ENCODE assay signal across 1 cellular context in the genomic region with DNA sequence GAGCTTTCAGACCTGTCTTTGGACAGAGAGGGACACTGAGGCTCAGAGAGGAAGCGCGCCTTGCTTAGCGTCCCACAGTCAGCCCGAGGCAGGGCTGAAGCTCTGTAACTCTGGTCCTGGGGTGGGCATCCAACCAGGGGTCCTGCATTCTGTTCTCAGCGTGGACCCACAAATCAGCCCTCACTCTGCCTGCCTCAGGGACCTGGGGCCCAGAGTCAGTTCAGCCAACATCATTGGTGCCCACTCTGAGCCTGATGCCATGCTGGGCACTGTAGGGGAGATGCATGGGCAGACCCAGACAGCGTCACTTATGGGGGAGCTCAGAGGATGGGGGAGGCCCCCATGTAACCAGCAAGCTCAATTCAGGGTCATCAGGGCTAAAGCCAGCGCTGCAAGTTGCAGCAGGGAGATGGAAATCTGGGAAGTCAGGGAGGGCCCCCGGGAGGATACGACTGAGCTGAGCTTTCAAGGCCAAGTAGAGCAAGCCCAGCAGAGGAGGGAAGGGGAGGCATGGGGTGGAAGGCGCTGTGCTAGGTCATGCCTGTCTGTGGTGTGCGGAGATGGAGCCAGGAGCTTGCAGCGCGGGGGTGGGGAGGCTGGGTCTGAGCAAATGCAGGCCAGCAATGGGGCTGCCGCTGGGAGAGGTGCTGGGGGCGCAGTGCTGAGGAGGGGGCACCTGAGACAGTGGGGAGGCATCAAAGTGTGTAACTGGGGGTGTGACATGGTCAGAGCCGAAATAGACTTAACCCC.
TF ChIP-seq lines count a peak whose summit lies in the region.

No MANE protein-coding gene starts in this region.

TF ChIP-seq in H1, 55 proteins besides CTCF, POLR2A, EP300 and RAD21:
- TF ChIP-seq RNF2 (IDR thresholded peaks at IDR 0.05; ENCODE audit: borderline replicate concordance, low read depth, low read length, missing control alignments, poor library complexity, severe bottlenecking) (no peak), KDM1A (IDR thresholded peaks at IDR 0.05; ENCODE audit: borderline replicate concordance, low read length) (no peak), SP4 (IDR thresholded peaks at IDR 0.05; ENCODE audit: low read length) (no peak), SIRT6 (IDR thresholded peaks at IDR 0.05; ENCODE audit: low read length) (no peak), FOSL1 (IDR thresholded peaks at IDR 0.05; ENCODE audit: insufficient read depth, low read depth, low read length) (no peak), BCL11A (IDR thresholded peaks at IDR 0.05; ENCODE audit: low read depth in 2 of 2, low read length in 2 of 2) (no peak), NRF1 (IDR thresholded peaks at IDR 0.05; ENCODE audit: low read depth, low read length) (no peak)
- TF ChIP-seq, protein P1, sequence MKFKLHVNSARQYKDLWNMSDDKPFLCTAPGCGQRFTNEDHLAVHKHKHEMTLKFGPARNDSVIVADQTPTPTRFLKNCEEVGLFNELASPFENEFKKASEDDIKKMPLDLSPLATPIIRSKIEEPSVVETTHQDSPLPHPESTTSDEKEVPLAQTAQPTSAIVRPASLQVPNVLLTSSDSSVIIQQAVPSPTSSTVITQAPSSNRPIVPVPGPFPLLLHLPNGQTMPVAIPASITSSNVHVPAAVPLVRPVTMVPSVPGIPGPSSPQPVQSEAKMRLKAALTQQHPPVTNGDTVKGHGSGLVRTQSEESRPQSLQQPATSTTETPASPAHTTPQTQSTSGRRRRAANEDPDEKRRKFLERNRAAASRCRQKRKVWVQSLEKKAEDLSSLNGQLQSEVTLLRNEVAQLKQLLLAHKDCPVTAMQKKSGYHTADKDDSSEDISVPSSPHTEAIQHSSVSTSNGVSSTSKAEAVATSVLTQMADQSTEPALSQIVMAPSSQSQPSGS (IDR thresholded peaks at IDR 0.05; ENCODE audit: low read length): no peak
- TF ChIP-seq, protein P2, sequence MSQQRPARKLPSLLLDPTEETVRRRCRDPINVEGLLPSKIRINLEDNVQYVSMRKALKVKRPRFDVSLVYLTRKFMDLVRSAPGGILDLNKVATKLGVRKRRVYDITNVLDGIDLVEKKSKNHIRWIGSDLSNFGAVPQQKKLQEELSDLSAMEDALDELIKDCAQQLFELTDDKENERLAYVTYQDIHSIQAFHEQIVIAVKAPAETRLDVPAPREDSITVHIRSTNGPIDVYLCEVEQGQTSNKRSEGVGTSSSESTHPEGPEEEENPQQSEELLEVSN (IDR thresholded peaks at IDR 0.05): no peak
TF ChIP-seq in H1: peak in this region for 0.
